In the genomic region with DNA sequence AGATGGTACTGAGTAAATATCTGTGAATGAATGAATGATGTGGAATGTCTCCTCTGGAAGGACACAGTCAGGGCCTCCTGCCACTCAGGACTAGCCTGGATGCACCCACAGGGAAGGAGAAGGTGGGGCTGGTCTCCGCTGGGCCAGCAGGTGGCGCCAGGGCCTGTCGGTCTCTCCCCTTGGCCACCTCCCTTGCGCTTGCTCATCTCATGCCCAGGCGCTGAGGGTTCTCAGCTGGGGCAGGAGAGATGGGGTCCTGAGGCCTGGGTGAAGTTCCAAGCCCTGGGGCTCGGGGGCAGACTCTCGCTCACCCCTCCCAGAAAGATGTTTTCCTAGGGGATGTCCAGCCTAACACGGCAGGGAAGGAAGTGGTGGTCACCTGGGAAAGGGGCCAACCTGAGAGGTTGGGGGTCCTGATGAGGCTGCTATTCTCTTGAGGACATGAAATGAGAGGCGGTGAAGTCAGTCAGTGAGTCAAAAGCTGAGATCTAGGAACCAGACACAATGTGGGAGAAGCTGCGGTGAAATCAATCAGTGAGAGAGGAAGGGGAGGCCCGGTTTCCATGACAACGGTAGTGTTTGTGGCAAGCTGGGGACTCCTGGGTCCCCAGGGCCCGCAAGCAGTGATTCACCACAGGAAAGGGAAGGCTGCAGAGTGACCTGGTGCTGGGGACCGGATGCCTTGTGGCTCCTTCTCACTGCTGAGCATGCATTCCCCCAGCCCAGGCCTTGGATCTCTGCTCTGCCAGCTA, we compare ENCODE assay signal across 1 cellular context.
TF ChIP-seq lines count a peak whose summit lies in the region.

No MANE protein-coding gene starts in this region.

TF ChIP-seq in GM12878, 131 proteins besides CTCF, POLR2A, EP300 and RAD21 (continued from another document):
- TF ChIP-seq PBX3 (IDR thresholded peaks at IDR 0.05; ENCODE audit: insufficient replicate concordance, low read depth, low read length) = peak; percentile 69
- no peak for TF ChIP-seq NFXL1 (IDR thresholded peaks at IDR 0.05; ENCODE audit: borderline replicate concordance)
- TF ChIP-seq ZNF622 (IDR thresholded peaks at IDR 0.05) = no peak
- TF ChIP-seq GABPA (IDR thresholded peaks at IDR 0.05; ENCODE audit: low read depth) = no peak
- no peak for TF ChIP-seq ZNF274 (IDR thresholded peaks at IDR 0.05; ENCODE audit: insufficient read depth, insufficient read length)
- TF ChIP-seq, protein P1, sequence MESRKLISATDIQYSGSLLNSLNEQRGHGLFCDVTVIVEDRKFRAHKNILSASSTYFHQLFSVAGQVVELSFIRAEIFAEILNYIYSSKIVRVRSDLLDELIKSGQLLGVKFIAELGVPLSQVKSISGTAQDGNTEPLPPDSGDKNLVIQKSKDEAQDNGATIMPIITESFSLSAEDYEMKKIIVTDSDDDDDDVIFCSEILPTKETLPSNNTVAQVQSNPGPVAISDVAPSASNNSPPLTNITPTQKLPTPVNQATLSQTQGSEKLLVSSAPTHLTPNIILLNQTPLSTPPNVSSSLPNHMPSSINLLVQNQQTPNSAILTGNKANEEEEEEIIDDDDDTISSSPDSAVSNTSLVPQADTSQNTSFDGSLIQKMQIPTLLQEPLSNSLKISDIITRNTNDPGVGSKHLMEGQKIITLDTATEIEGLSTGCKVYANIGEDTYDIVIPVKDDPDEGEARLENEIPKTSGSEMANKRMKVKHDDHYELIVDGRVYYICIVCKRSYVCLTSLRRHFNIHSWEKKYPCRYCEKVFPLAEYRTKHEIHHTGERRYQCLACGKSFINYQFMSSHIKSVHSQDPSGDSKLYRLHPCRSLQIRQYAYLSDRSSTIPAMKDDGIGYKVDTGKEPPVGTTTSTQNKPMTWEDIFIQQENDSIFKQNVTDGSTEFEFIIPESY (IDR thresholded peaks at IDR 0.05) = no peak
- TF ChIP-seq GATAD2B (conservative IDR thresholded peaks at IDR 0.05; ENCODE audit: low read depth) = peak; percentile 91
- 0 out of 2 replicates have a peak, but pooled peaks have one; percentile 53 for TF ChIP-seq ZNF217 (IDR thresholded peaks at IDR 0.05)
- TF ChIP-seq ASH2L (IDR thresholded peaks at IDR 0.05; ENCODE audit: borderline replicate concordance, low read depth) = peak; percentile 35; the same call in 1 of the 2 replicates
- TF ChIP-seq IRF3 (IDR thresholded peaks at IDR 0.05) = no peak
- no peak for TF ChIP-seq USF2 (IDR thresholded peaks at IDR 0.05; ENCODE audit: borderline replicate concordance, low read depth, low read length)
- TF ChIP-seq RFX5 (IDR thresholded peaks at IDR 0.05; ENCODE audit: low read depth, low read length) = no peak
- TF ChIP-seq EZH2 (IDR thresholded peaks at IDR 0.05; ENCODE audit: borderline replicate concordance, control insufficient read depth, low read depth, low read length) = no peak
- TF ChIP-seq, protein P2, sequence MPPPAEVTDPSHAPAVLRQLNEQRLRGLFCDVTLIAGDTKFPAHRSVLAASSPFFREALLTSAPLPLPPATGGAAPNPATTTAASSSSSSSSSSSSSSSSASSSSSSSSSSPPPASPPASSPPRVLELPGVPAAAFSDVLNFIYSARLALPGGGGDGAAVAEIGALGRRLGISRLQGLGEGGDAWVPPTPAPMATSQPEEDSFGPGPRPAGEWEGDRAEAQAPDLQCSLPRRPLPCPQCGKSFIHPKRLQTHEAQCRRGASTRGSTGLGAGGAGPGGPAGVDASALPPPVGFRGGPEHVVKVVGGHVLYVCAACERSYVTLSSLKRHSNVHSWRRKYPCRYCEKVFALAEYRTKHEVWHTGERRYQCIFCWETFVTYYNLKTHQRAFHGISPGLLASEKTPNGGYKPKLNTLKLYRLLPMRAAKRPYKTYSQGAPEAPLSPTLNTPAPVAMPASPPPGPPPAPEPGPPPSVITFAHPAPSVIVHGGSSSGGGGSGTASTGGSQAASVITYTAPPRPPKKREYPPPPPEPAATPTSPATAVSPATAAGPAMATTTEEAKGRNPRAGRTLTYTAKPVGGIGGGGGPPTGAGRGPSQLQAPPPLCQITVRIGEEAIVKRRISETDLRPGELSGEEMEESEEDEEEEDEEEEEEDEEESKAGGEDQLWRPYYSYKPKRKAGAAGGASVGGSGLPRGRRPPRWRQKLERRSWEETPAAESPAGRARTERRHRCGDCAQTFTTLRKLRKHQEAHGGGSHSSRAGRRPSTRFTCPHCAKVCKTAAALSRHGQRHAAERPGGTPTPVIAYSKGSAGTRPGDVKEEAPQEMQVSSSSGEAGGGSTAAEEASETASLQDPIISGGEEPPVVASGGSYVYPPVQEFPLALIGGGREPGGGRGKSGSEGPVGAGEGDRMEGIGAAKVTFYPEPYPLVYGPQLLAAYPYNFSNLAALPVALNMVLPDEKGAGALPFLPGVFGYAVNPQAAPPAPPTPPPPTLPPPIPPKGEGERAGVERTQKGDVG (CRISPR knock-in tag; IDR thresholded peaks at IDR 0.05) = no peak
- TF ChIP-seq CEBPZ (IDR thresholded peaks at IDR 0.05; ENCODE audit: low read depth, low read length) = no peak
